In the genomic region with DNA sequence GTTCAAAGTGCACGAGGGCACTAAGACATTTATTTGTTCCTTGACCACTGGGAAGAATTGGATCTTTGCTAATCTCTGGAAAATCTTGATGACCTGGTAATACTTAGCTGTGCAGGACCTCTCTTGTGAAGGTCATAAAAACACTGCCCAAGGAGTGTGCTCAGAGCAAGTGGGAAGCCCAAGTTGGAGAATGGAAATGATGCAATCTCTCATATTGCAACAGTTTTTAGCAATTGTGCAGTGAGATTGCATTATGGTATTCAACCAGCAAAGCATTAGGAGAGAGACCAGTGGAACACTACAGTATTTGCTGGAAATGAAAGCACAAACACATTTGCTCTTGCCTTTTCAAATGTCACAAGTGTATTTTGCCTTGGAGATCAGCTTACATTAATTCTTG, we compare ENCODE assay signal across 17 cellular contexts. TPM values are rescaled to one million over a fixed set of nuclear protein-coding genes. Genes with fewer than 3 reads are reported as not detected.
DNase-seq lines count a peak whose midpoint lies in the region; ATAC-seq and TF ChIP-seq lines count a peak whose summit lies in the region.
"Had no signal": no experiment of that assay in that cellular context is flagged by ENCODE, and none has a peak within 500 bp of the region (broad histone marks: within the 10 kb centered on the region; RNA-seq: fewer than 3 reads in every experiment).

No MANE protein-coding gene starts in this region.

- no peak overlapping the region for H3K27ac ChIP-seq in right lobe of liver
- no peak overlapping the region for H3K27ac ChIP-seq in SK-N-SH (ENCODE audit: low read depth in 2 of 2, low read length in 1 of 2)
- H3K27ac ChIP-seq: BLaER1, RWPE1 had no signal

- H3K36me3 ChIP-seq in adipocyte (ENCODE audit: control insufficient read depth, insufficient read depth, low read length, severe bottlenecking) (no peaks in the 10 kb centered on the region), right lobe of liver (no peaks in the 10 kb centered on the region), SK-N-SH (replicated peaks in 1 of 2; ENCODE audit: control insufficient read depth in 1 of 2, insufficient read depth in 2 of 2, low read length in 1 of 2) (no peaks in the 10 kb centered on the region)
- H3K36me3 ChIP-seq: BLaER1 had no signal

- TF ChIP-seq RAD21 in Ishikawa (IDR thresholded peaks at IDR 0.05; ENCODE audit: low read depth) (no peak), SK-N-SH (IDR thresholded peaks at IDR 0.05; ENCODE audit: low read length) (no peak)

- H3K9me3 ChIP-seq in adipocyte (ENCODE audit: control insufficient read depth, low read length) (no peaks in the 10 kb centered on the region), right lobe of liver (no peaks in the 10 kb centered on the region), SK-N-SH (no peaks in the 10 kb centered on the region)
- H3K9me3 ChIP-seq: BLaER1 had no signal

- TF ChIP-seq EP300 in Ishikawa (IDR thresholded peaks at IDR 0.05; ENCODE audit: borderline replicate concordance) (no peak), SK-N-SH (IDR thresholded peaks at IDR 0.05; ENCODE audit: borderline replicate concordance in 1 of 2, low read depth in 1 of 2, low read length in 1 of 2) (no peak)

- peak; percentile 82 to 83 for DNase-seq in AML-193 (lab: John Stamatoyannopoulos, UW)
- DNase-seq in adipocyte (ENCODE audit: low read depth): peak; percentile 91
- no peak for DNase-seq in right lobe of liver
- DNase-seq in SK-N-SH: no peak
- DNase-seq: activated naive CD4-positive, alpha-beta T cell treated with anti-CD3 and anti-CD28 coated beads, Interleukin-2, amount 10 ng/mL, durations not matched to agents 7 days and 5 days; NCI-H1417 treated with DMSO at 0.1 percent for 48 hours; NCI-H446 treated with DMSO at 0.1 percent for 48 hours had no signal

- no peak overlapping the region for H3K4me2 ChIP-seq in SK-N-SH
- H3K4me2 ChIP-seq: BLaER1 had no signal

- intact Hi-C loops in right lobe of liver (cut with DNase I): no loop called here

- H3K9me2 ChIP-seq in SK-N-SH: no peaks in the 10 kb centered on the region

- no peak for TF ChIP-seq POLR2A in right lobe of liver (IDR thresholded peaks at IDR 0.05)

- peaks cover 10% of the 10 kb centered on the region for H3K4me1 ChIP-seq in adipocyte (ENCODE audit: control insufficient read depth, insufficient read depth, low read length)
- no peaks in the 10 kb centered on the region for H3K4me1 ChIP-seq in right lobe of liver
- H3K4me1 ChIP-seq in SK-N-SH (ENCODE audit: control insufficient read depth in 1 of 2, insufficient read depth in 2 of 2, low read depth in 1 of 2, low read length in 1 of 2): no peaks in the 10 kb centered on the region
- H3K4me1 ChIP-seq: BLaER1 had no signal

- TF ChIP-seq CTCF in right lobe of liver (IDR thresholded peaks at IDR 0.05) (no peak), SK-N-SH (IDR thresholded peaks at IDR 0.05) (no peak)

- CTCF ChIA-PET in SK-N-SH (lab: Yijun Ruan, JAX): no interaction called here

- H3K27me3 ChIP-seq in adipocyte (replicated peaks; ENCODE audit: control insufficient read depth, insufficient read depth, low read length): no peaks in the 10 kb centered on the region
- H3K27me3 ChIP-seq in right lobe of liver: no peaks in the 10 kb centered on the region
- no peaks in the 10 kb centered on the region for H3K27me3 ChIP-seq in SK-N-SH (ENCODE audit: insufficient read depth)
- H3K27me3 ChIP-seq: BLaER1 had no signal

- ATAC-seq in right lobe of liver (peak in 3 of 4 donors; percentile 59 to 76 (median 66)), GM21786 (IDR thresholded peaks at IDR 0.05; ENCODE audit: unreplicated experiment) (no peak), GM19467 (IDR thresholded peaks at IDR 0.05; ENCODE audit: unreplicated experiment) (no peak), GM21529 (IDR thresholded peaks at IDR 0.05; ENCODE audit: unreplicated experiment) (no peak)

- H3K79me2 ChIP-seq in SK-N-SH (ENCODE audit: insufficient read depth): no peaks in the 10 kb centered on the region

- H3K4me3 ChIP-seq in adipocyte (ENCODE audit: low read length) (peak overlapping the region; percentile 28), right lobe of liver (no peak overlapping the region), SK-N-SH (ENCODE audit: low read depth in 2 of 2, low read length in 1 of 2) (no peak overlapping the region)
- H3K4me3 ChIP-seq: BLaER1 had no signal

- no peaks in the 10 kb centered on the region for H3F3A ChIP-seq in SK-N-SH (replicated peaks; ENCODE audit: insufficient read depth)

- no peak overlapping the region for H2AFZ ChIP-seq in SK-N-SH (ENCODE audit: low read depth)

- POLR2A ChIA-PET in SK-N-SH (lab: Yijun Ruan, JAX): no interaction called here

- H4K20me1 ChIP-seq in SK-N-SH (ENCODE audit: insufficient read depth): no peaks in the 10 kb centered on the region
- H4K20me1 ChIP-seq: BLaER1 had no signal

- WGBS in right lobe of liver (ENCODE audit: insufficient coverage, low coverage, low lambda C conversion rate, missing lambda C conversion rate): 60% methylated on average over 1 of the region's 1 CpG
- 27% methylated on average over 1 of the region's 1 CpG for WGBS in SK-N-SH (ENCODE audit: low lambda C conversion rate)

- H3K9ac ChIP-seq in adipocyte (ENCODE audit: low read length) (peak overlapping the region; percentile 58), SK-N-SH (no peak overlapping the region)
- H3K9ac ChIP-seq: BLaER1 had no signal

TF ChIP-seq in Ishikawa, 13 proteins besides CTCF, POLR2A, EP300 and RAD21:
- peak; percentile 18; the same call in 1 of the 2 replicates for TF ChIP-seq CEBPB (IDR thresholded peaks at IDR 0.05)
- TF ChIP-seq ZBTB7A (IDR thresholded peaks at IDR 0.05; ENCODE audit: low read depth): no peak
- no peak for TF ChIP-seq TAF1 (IDR thresholded peaks at IDR 0.05; ENCODE audit: low read depth)
- TF ChIP-seq NFIC (IDR thresholded peaks at IDR 0.05): no peak

TF ChIP-seq in SK-N-SH, 30 proteins besides CTCF, POLR2A, EP300 and RAD21:
- TF ChIP-seq JUND (IDR thresholded peaks at IDR 0.05): no peak
- no peak for TF ChIP-seq PBX3 (IDR thresholded peaks at IDR 0.05)
- TF ChIP-seq FOSL2 (IDR thresholded peaks at IDR 0.05; ENCODE audit: borderline replicate concordance, low read depth): no peak
- no peak for TF ChIP-seq NRF1 (IDR thresholded peaks at IDR 0.05; ENCODE audit: low read depth, low read length)
- TF ChIP-seq, protein P1, sequence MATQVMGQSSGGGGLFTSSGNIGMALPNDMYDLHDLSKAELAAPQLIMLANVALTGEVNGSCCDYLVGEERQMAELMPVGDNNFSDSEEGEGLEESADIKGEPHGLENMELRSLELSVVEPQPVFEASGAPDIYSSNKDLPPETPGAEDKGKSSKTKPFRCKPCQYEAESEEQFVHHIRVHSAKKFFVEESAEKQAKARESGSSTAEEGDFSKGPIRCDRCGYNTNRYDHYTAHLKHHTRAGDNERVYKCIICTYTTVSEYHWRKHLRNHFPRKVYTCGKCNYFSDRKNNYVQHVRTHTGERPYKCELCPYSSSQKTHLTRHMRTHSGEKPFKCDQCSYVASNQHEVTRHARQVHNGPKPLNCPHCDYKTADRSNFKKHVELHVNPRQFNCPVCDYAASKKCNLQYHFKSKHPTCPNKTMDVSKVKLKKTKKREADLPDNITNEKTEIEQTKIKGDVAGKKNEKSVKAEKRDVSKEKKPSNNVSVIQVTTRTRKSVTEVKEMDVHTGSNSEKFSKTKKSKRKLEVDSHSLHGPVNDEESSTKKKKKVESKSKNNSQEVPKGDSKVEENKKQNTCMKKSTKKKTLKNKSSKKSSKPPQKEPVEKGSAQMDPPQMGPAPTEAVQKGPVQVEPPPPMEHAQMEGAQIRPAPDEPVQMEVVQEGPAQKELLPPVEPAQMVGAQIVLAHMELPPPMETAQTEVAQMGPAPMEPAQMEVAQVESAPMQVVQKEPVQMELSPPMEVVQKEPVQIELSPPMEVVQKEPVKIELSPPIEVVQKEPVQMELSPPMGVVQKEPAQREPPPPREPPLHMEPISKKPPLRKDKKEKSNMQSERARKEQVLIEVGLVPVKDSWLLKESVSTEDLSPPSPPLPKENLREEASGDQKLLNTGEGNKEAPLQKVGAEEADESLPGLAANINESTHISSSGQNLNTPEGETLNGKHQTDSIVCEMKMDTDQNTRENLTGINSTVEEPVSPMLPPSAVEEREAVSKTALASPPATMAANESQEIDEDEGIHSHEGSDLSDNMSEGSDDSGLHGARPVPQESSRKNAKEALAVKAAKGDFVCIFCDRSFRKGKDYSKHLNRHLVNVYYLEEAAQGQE (IDR thresholded peaks at IDR 0.05; ENCODE audit: low read depth, low read length): no peak
- no peak for TF ChIP-seq CHD2 (IDR thresholded peaks at IDR 0.05; ENCODE audit: low read length, partially characterized antibody)
- no peak for TF ChIP-seq MAX (IDR thresholded peaks at IDR 0.05; ENCODE audit: low read depth)
- no peak for TF ChIP-seq TAF1 (IDR thresholded peaks at IDR 0.05; ENCODE audit: borderline replicate concordance, low read depth, low read length)
- TF ChIP-seq, protein P2, sequence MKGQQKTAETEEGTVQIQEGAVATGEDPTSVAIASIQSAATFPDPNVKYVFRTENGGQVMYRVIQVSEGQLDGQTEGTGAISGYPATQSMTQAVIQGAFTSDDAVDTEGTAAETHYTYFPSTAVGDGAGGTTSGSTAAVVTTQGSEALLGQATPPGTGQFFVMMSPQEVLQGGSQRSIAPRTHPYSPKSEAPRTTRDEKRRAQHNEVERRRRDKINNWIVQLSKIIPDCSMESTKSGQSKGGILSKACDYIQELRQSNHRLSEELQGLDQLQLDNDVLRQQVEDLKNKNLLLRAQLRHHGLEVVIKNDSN (IDR thresholded peaks at IDR 0.05; ENCODE audit: borderline replicate concordance, low read depth): no peak

RNA-seq across cellular contexts. Expression of gene TXNDC8, which starts 34.5 kb away (rescaled TPM):
- not detected for total RNA-seq in right lobe of liver
- polyA plus RNA-seq in SK-N-SH (2012; rRNA removed): not detected in 2 replicates
- polyA plus RNA-seq in SK-N-SH (2012; cell fraction: cytosol; rRNA removed): not detected in 2 replicates
- not detected in 2 replicates for polyA plus RNA-seq in SK-N-SH (2012; cell fraction: nucleus; rRNA removed)
- total RNA-seq: cardiac septum, Daoy, endothelial cell of umbilical vein, urinary bladder had no signal
- polyA plus RNA-seq: endothelial cell of umbilical vein, urinary bladder had no signal

RNA-seq across cellular contexts. Expression of gene TXN, which starts 46.8 kb away (rescaled TPM):
- 100 to 1,000 TPM; 125 to 287 (median 216) TPM for total RNA-seq in right lobe of liver
- 281 and 362 TPM in 2 replicates for polyA plus RNA-seq in SK-N-SH (2012; rRNA removed)
- polyA plus RNA-seq in SK-N-SH (2012; cell fraction: cytosol; rRNA removed): 419 and 521 TPM in 2 replicates
- polyA plus RNA-seq in SK-N-SH (2012; cell fraction: nucleus; rRNA removed): 63.0 and 92.7 TPM in 2 replicates

Comparison
In these comparisons a context has a peak if more than half of its experiments do, and no peak if none do; other contexts are left out.
1. DNase-seq: peak in AML-193 (2 of 2) and adipocyte (single experiment); none in right lobe of liver (0 of 3) and SK-N-SH (single experiment).
2. ATAC-seq: peak in right lobe of liver (3 of 4); none in GM21786 (single experiment), GM19467 (single experiment) and GM21529 (single experiment).